In genomic region chr3:53780171-53780570, GRCh38 we compare ENCODE assay signal across 27 cellular contexts.
"Had no signal": no experiment of that assay in that cellular context is flagged by ENCODE, and none has a peak within 500 bp of the region (broad histone marks: within the 10 kb centered on the region; RNA-seq: fewer than 3 reads in every experiment).

No MANE protein-coding gene starts in this region.

- H3K27ac ChIP-seq: adrenal gland, body of pancreas, breast epithelium, SJCRH30, SK-N-MC had no signal

- H3K27me3 ChIP-seq: adrenal gland, body of pancreas, breast epithelium, MG63, SJCRH30 had no signal

- H3K9me3 ChIP-seq: adrenal gland, body of pancreas, breast epithelium, MG63, SJCRH30 had no signal

- H3K36me3 Mint-ChIP-seq: activated naive CD4-positive, alpha-beta T cell treated with anti-CD3 and anti-CD28 coated beads, Interleukin-2, amount 50 U/mL, for 24 hours; activated naive CD8-positive, alpha-beta T cell treated with anti-CD3 and anti-CD28 coated beads, Interleukin-2, amount 10 ng/mL, durations not matched to agents 7 days and 5 days had no signal

- DNase-seq: activated CD4-positive, alpha-beta T cell treated with anti-CD3 and anti-CD28 coated beads, Interleukin-2, amount 10 ng/mL, durations not matched to agents 7 days and 5 days; activated CD4-positive, alpha-beta T cell treated with anti-CD3 and anti-CD28 coated beads, Interleukin-2, amount 50 U/mL, for 48 hours; activated CD8-positive, alpha-beta T cell treated with anti-CD3 and anti-CD28 coated beads, Interleukin-2, amount 10 ng/mL, durations not matched to agents 7 days and 5 days; activated gamma-delta T cell; activated naive CD4-positive, alpha-beta T cell treated with Interleukin-2 at 50 U/mL for 16 hours; activated naive CD8-positive, alpha-beta T cell treated with anti-CD3 and anti-CD28 coated beads, Interleukin-2, amount 10 ng/mL, durations not matched to agents 7 days and 5 days; activated T-cell treated with anti-CD3 and anti-CD28 coated beads, Interleukin-2, amount 50 U/mL, for 24 hours; adrenal gland; body of pancreas; Kasumi-1; MG63; NCI-H1048; NCI-H1105 treated with DMSO at 0.1 percent for 48 hours; NCI-H1436; NCI-H1694; NCI-H1930; NCI-H2081 treated with DMSO at 0.1 percent for 48 hours; NCI-H345; NCI-H524 treated with DMSO at 0.1 percent for 48 hours; SHP77; SJCRH30; T1000 had no signal

- H3K9me3 Mint-ChIP-seq: activated CD4-positive, alpha-beta T cell treated with anti-CD3 and anti-CD28 coated beads, Interleukin-2, amount 10 ng/mL, durations not matched to agents 7 days and 5 days; activated naive CD4-positive, alpha-beta T cell treated with anti-CD3 and anti-CD28 coated beads, Interleukin-2, amount 50 U/mL, for 24 hours; activated naive CD8-positive, alpha-beta T cell treated with anti-CD3 and anti-CD28 coated beads, Interleukin-2, amount 10 ng/mL, durations not matched to agents 7 days and 5 days; activated T-cell treated with anti-CD3 and anti-CD28 coated beads, Interleukin-2, amount 50 U/mL, for 24 hours; activated T-helper 2 cell treated with anti-CD3 and anti-CD28 coated beads, Interferon-gamma antibody, Interleukin-2, Interleukin-4, amounts not matched to agents 10 μg/mL and 5 μg/mL and 100 μg/mL, durations not matched to agents 14 hours and 24 hours and 36 hours had no signal

- H3K4me1 ChIP-seq: body of pancreas, breast epithelium, SJCRH30 had no signal

- H3K27ac Mint-ChIP-seq: activated CD4-positive, alpha-beta T cell treated with anti-CD3 and anti-CD28 coated beads, Interleukin-2, amount 10 ng/mL, durations not matched to agents 7 days and 5 days; activated CD8-positive, alpha-beta T cell treated with anti-CD3 and anti-CD28 coated beads, Interleukin-2, amount 10 ng/mL, durations not matched to agents 7 days and 5 days; activated naive CD4-positive, alpha-beta T cell treated with anti-CD3 and anti-CD28 coated beads, Interleukin-2, amount 50 U/mL, for 24 hours; activated naive CD8-positive, alpha-beta T cell treated with anti-CD3 and anti-CD28 coated beads, Interleukin-2, amount 10 ng/mL, durations not matched to agents 7 days and 5 days; activated T-cell treated with anti-CD3 and anti-CD28 coated beads, Interleukin-2, amount 50 U/mL, for 24 hours; activated T-helper 2 cell treated with anti-CD3 and anti-CD28 coated beads, Interferon-gamma antibody, Interleukin-2, Interleukin-4, amounts not matched to agents 10 μg/mL and 5 μg/mL and 100 μg/mL, durations not matched to agents 14 hours and 24 hours and 36 hours had no signal

- ATAC-seq: activated CD8-positive, alpha-beta T cell treated with anti-CD3 and anti-CD28 coated beads, Interleukin-2, amount 10 ng/mL, durations not matched to agents 7 days and 5 days; body of pancreas; Panc1 had no signal

- H3K27me3 Mint-ChIP-seq: activated naive CD4-positive, alpha-beta T cell treated with anti-CD3 and anti-CD28 coated beads, Interleukin-2, amount 50 U/mL, for 24 hours; activated T-cell treated with anti-CD3 and anti-CD28 coated beads, Interleukin-2, amount 50 U/mL, for 24 hours had no signal

- H3K4me1 Mint-ChIP-seq: activated naive CD4-positive, alpha-beta T cell treated with anti-CD3 and anti-CD28 coated beads, Interleukin-2, amount 50 U/mL, for 24 hours had no signal

- H3K4me3 Mint-ChIP-seq: activated CD4-positive, alpha-beta T cell treated with anti-CD3 and anti-CD28 coated beads, Interleukin-2, amount 10 ng/mL, durations not matched to agents 7 days and 5 days; activated CD8-positive, alpha-beta T cell treated with anti-CD3 and anti-CD28 coated beads, Interleukin-2, amount 10 ng/mL, durations not matched to agents 7 days and 5 days; activated naive CD4-positive, alpha-beta T cell treated with anti-CD3 and anti-CD28 coated beads, Interleukin-2, amount 50 U/mL, for 24 hours; activated naive CD8-positive, alpha-beta T cell treated with anti-CD3 and anti-CD28 coated beads, Interleukin-2, amount 10 ng/mL, durations not matched to agents 7 days and 5 days; activated T-cell treated with anti-CD3 and anti-CD28 coated beads, Interleukin-2, amount 50 U/mL, for 24 hours had no signal

- H3K4me3 ChIP-seq: adrenal gland, body of pancreas, breast epithelium, MG63, SJCRH30, SK-N-MC had no signal

- H3K36me3 ChIP-seq: breast epithelium, MG63, SJCRH30 had no signal
